ENCODE assay signal across 1 cellular context in genomic region chr21:15289896-15290841, GRCh38.
TF ChIP-seq lines count a peak whose summit lies in the region.

No MANE protein-coding gene starts in this region.

TF ChIP-seq in HepG2, 621 proteins besides CTCF, POLR2A, EP300 and RAD21 (continued from another document and continues in another):
- TF ChIP-seq CEBPZ (IDR thresholded peaks at IDR 0.05; ENCODE audit: low read length) (no peak), ZSCAN21 (CRISPR knock-in tag; IDR thresholded peaks at IDR 0.05; ENCODE audit: borderline replicate concordance) (no peak), ZNF547 (CRISPR knock-in tag; IDR thresholded peaks at IDR 0.05) (no peak), ZNF75D (CRISPR knock-in tag; IDR thresholded peaks at IDR 0.05; ENCODE audit: borderline replicate concordance) (no peak), ZBTB34 (CRISPR knock-in tag; IDR thresholded peaks at IDR 0.05) (no peak), ZUFSP (CRISPR knock-in tag; IDR thresholded peaks at IDR 0.05; ENCODE audit: borderline replicate concordance) (no peak), ZNF746 (CRISPR knock-in tag; IDR thresholded peaks at IDR 0.05) (no peak), RBM22 (optimal IDR thresholded peaks at IDR 0.05; ENCODE audit: low read length) (no peak), KDM1A (CRISPR knock-in tag; IDR thresholded peaks at IDR 0.05) (no peak), SALL1 (CRISPR knock-in tag; IDR thresholded peaks at IDR 0.05) (peak; percentile 54; the same call in 1 of the 2 replicates), SMARCE1 (IDR thresholded peaks at IDR 0.05; ENCODE audit: borderline replicate concordance) (no peak), HBP1 (CRISPR knock-in tag; IDR thresholded peaks at IDR 0.05; ENCODE audit: low read depth) (no peak), ZNF12 (CRISPR knock-in tag; IDR thresholded peaks at IDR 0.05) (no peak), ZNF180 (CRISPR knock-in tag; IDR thresholded peaks at IDR 0.05; ENCODE audit: borderline replicate concordance, low read depth) (no peak), ARID2 (CRISPR knock-in tag; IDR thresholded peaks at IDR 0.05; ENCODE audit: borderline replicate concordance) (no peak), HOXA3 (CRISPR knock-in tag; IDR thresholded peaks at IDR 0.05) (peak; percentile 19; the same call in 1 of the 2 replicates), ZNF580 (CRISPR knock-in tag; IDR thresholded peaks at IDR 0.05; ENCODE audit: borderline replicate concordance, low read depth) (no peak), LRRFIP1 (CRISPR knock-in tag; conservative IDR thresholded peaks at IDR 0.05) (no peak), ETS1 (CRISPR knock-in tag; IDR thresholded peaks at IDR 0.05) (no peak), ARNT (IDR thresholded peaks at IDR 0.05) (no peak), ZNF101 (CRISPR knock-in tag; IDR thresholded peaks at IDR 0.05; ENCODE audit: borderline replicate concordance, low read depth) (no peak), SIN3B (IDR thresholded peaks at IDR 0.05; ENCODE audit: low read length) (no peak), BRD4 (CRISPR knock-in tag; IDR thresholded peaks at IDR 0.05) (no peak), TFAP4 (IDR thresholded peaks at IDR 0.05; ENCODE audit: borderline replicate concordance, low read depth) (peak; percentile 48; the same call in 1 of the 2 replicates), POGZ (CRISPR knock-in tag; IDR thresholded peaks at IDR 0.05) (0 out of 2 replicates have a peak, but pooled peaks have one; percentile 32), MAFK (conservative IDR thresholded peaks at IDR 0.05 in 1 of 2, IDR thresholded peaks at IDR 0.05 in 1 of 2; ENCODE audit: low read length in 2 of 2) (no peak), ZNF224 (CRISPR knock-in tag; IDR thresholded peaks at IDR 0.05) (no peak), IRX3 (CRISPR knock-in tag; IDR thresholded peaks at IDR 0.05; ENCODE audit: borderline replicate concordance, low read depth) (no peak), ZNF850 (CRISPR knock-in tag; conservative IDR thresholded peaks at IDR 0.05) (no peak), ZNF644 (CRISPR knock-in tag; IDR thresholded peaks at IDR 0.05; ENCODE audit: low read depth) (0 out of 2 replicates have a peak, but pooled peaks have one; percentile 15), ZNF280D (CRISPR knock-in tag; IDR thresholded peaks at IDR 0.05) (no peak), EZH2 (conservative IDR thresholded peaks at IDR 0.05; ENCODE audit: low read depth, low read length) (no peak), GMEB2 (CRISPR knock-in tag; IDR thresholded peaks at IDR 0.05; ENCODE audit: low read depth) (no peak), MLX (CRISPR knock-in tag; IDR thresholded peaks at IDR 0.05) (no peak), MIXL1 (CRISPR knock-in tag; IDR thresholded peaks at IDR 0.05) (no peak), HDAC2 (CRISPR knock-in tag; IDR thresholded peaks at IDR 0.05) (no peak), CCAR2 (optimal IDR thresholded peaks at IDR 0.05; ENCODE audit: low read depth, low read length) (no peak), ZNF331 (CRISPR knock-in tag; IDR thresholded peaks at IDR 0.05) (no peak), NFKB2 (CRISPR knock-in tag; IDR thresholded peaks at IDR 0.05; ENCODE audit: borderline replicate concordance) (no peak), ATAD3A (CRISPR knock-in tag; IDR thresholded peaks at IDR 0.05) (no peak), RFXAP (CRISPR knock-in tag; IDR thresholded peaks at IDR 0.05; ENCODE audit: borderline replicate concordance) (no peak), TCF12 (IDR thresholded peaks at IDR 0.05) (no peak), TCF12 (CRISPR knock-in tag; IDR thresholded peaks at IDR 0.05) (no peak), ZNF143 (CRISPR knock-in tag; IDR thresholded peaks at IDR 0.05) (no peak)
